ENCODE assay signal across 8 cellular contexts in genomic region chr14:21894003-21894897, GRCh38.
DNase-seq lines count a peak whose midpoint lies in the region; ATAC-seq and TF ChIP-seq lines count a peak whose summit lies in the region.

No MANE protein-coding gene starts in this region.

- H3K4me3 ChIP-seq in astrocyte of the cerebellum (ENCODE audit: low read depth, low read length) = no peak overlapping the region

- H3K36me3 Mint-ChIP-seq in osteocyte (ENCODE audit: unreplicated experiment) = no peaks in the 10 kb centered on the region

- DNase-seq in T follicular helper cell (ENCODE audit: low read depth) (peak; percentile 23), astrocyte of the cerebellum (ENCODE audit: low read depth) (no peak), osteocyte (ENCODE audit: extremely low spot score, unreplicated experiment) (no peak), RWPE1 (ENCODE audit: low spot score) (no peak), NCI-H1417 (lab: John Stamatoyannopoulos, UW) (no peak), superior temporal gyrus (ENCODE audit: extremely low spot score) (no peak)

- in situ Hi-C loops in astrocyte of the cerebellum (cut with HindIII; ENCODE audit: low sequenced_read_pairs) = no loop called here

- H3K9me3 Mint-ChIP-seq in osteocyte (ENCODE audit: unreplicated experiment) = no peaks in the 10 kb centered on the region

- TF ChIP-seq CTCF in GM12874 (IDR thresholded peaks at IDR 0.05; ENCODE audit: insufficient read depth, low read depth, low read length) (peak; percentile 49), astrocyte of the cerebellum (IDR thresholded peaks at IDR 0.05; ENCODE audit: low read depth, low read length, missing control alignments) (peak; percentile 21), osteocyte (IDR thresholded peaks at IDR 0.05) (peak; percentile 9), RWPE1 (conservative IDR thresholded peaks at IDR 0.05; ENCODE audit: low read depth) (no peak)

- H3K27ac Mint-ChIP-seq in osteocyte (ENCODE audit: unreplicated experiment) = no peak overlapping the region

- CTCF ChIA-PET in RWPE1 (lab: Yijun Ruan, JAX) = no interaction called here

- no peaks in the 10 kb centered on the region for H3K27me3 Mint-ChIP-seq in osteocyte (ENCODE audit: unreplicated experiment)

- no peak overlapping the region for H3K27ac ChIP-seq in RWPE1

- H3K4me1 Mint-ChIP-seq in osteocyte (ENCODE audit: unreplicated experiment) = no peaks in the 10 kb centered on the region

- H3K4me3 Mint-ChIP-seq in osteocyte (ENCODE audit: unreplicated experiment) = no peak overlapping the region

- POLR2A ChIA-PET in RWPE1 (lab: Yijun Ruan, JAX; ENCODE audit: low non-redundant PET) = no interaction called here

- ATAC-seq in GM19463 (IDR thresholded peaks at IDR 0.05; ENCODE audit: unreplicated experiment) = no peak
